Comparison of ENCODE assay signal across 15 cellular contexts in the genomic region with DNA sequence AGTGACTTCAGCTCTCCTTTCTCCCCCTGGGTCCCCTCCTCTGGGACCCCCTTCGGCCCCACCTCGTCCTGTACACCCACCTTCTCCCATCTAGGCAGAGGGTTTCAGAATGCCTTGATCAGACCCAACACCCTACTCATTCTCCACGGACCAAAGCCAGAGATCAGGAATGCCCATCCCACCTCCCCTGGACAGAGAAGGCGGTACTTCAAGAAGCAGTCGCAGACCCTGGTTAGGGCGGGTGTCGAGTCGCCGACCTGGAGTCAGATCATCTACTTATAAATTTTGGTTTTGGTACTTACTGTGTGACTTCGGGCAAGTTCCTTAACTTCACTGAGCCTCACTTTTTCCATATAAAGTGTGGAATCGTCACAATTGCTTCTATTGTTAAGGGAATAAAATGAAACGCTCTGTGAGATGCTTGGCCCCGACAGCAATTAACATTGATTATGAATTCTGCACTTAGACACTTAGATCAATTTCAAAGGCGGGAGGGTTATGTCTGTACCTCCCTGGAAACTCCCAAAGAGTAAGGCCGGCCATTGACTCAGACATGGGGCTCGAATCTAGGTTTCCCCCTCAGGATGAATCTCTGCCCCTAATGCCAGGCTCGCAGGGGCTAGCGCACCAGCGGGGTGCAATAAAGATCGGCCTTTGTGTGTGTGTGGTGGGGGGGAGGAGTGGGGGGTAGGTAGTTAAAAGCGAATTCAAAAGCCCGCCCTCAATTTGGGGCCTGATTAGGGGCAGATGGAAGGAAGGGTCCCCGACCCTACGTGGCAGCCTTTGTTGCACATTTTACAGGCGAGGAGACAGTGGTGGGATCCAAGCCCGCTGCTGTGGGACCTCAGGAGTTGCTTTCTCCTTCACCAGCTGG.
"Had no signal": no experiment of that assay in that cellular context is flagged by ENCODE, and none has a peak within 500 bp of the region (broad histone marks: within the 10 kb centered on the region; RNA-seq: fewer than 3 reads in every experiment).

No MANE protein-coding gene starts in this region.

- ATAC-seq: right cardiac atrium; stimulated activated effector memory CD8-positive, alpha-beta T cell treated with anti-CD3 and anti-CD28 coated beads, Interleukin-12 subunit alpha, Interleukin-12 subunit beta, amount 100 ng/mL, for 72 hours had no signal

- H3K36me3 Mint-ChIP-seq: activated naive CD4-positive, alpha-beta T cell treated with anti-CD3 and anti-CD28 coated beads, Interleukin-2, amount 50 U/mL, for 24 hours had no signal

- H3K27ac ChIP-seq: esophagus muscularis mucosa, SJCRH30, transverse colon, VCaP had no signal

- H3K4me3 Mint-ChIP-seq: activated naive CD4-positive, alpha-beta T cell treated with anti-CD3 and anti-CD28 coated beads, Interleukin-2, amount 50 U/mL, for 24 hours; stimulated activated effector memory CD8-positive, alpha-beta T cell treated with anti-CD3 and anti-CD28 coated beads, Interleukin-12 subunit alpha, Interleukin-12 subunit beta, amount 100 ng/mL, for 72 hours had no signal

- H3K27ac Mint-ChIP-seq: activated naive CD4-positive, alpha-beta T cell treated with anti-CD3 and anti-CD28 coated beads, Interleukin-2, amount 50 U/mL, for 24 hours; progenitor cell of endocrine pancreas; stimulated activated effector memory CD8-positive, alpha-beta T cell treated with anti-CD3 and anti-CD28 coated beads, Interleukin-12 subunit alpha, Interleukin-12 subunit beta, amount 100 ng/mL, for 72 hours had no signal

- DNase-seq: activated CD4-positive, alpha-beta T cell treated with anti-CD3 and anti-CD28 coated beads for 4 hours; activated CD8-positive, alpha-beta memory T cell treated with anti-CD3 and anti-CD28 coated beads for 24 hours; amygdala; cerebellar nuclear complex; glutamatergic neuron; mammary epithelial cell; SJCRH30; T1000; transverse colon had no signal

- H3K9me3 ChIP-seq: esophagus muscularis mucosa, SJCRH30, transverse colon had no signal

- H3K36me3 ChIP-seq: esophagus muscularis mucosa, transverse colon had no signal

- H3K4me3 ChIP-seq: esophagus muscularis mucosa, SJCRH30, transverse colon had no signal

- H3K4me1 ChIP-seq: SJCRH30 had no signal

- H3K9me3 Mint-ChIP-seq: activated naive CD4-positive, alpha-beta T cell treated with anti-CD3 and anti-CD28 coated beads, Interleukin-2, amount 50 U/mL, for 24 hours; stimulated activated effector memory CD8-positive, alpha-beta T cell treated with anti-CD3 and anti-CD28 coated beads, Interleukin-12 subunit alpha, Interleukin-12 subunit beta, amount 100 ng/mL, for 72 hours had no signal
